8 cellular contexts compared by ENCODE assay signal in the genomic region with DNA sequence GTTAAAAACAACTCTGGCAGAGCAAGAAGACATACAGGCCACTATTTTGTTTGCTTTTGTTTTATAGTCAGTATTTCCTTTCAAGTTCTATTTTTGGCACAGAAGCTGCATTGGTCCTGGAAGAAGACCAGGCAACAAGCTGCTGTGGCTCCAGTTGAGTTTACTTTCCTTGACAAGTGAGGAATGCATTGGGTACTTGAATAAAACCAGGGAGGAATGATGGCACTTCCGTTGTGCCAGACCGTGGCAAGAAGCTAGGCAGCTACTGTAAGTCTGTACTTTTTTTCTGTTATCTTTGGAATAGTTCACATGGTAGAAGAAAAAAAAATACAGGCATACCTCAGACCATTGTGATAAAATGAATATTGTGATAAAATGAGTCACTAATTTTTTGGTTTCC.
DNase-seq lines count a peak whose midpoint lies in the region; ATAC-seq and TF ChIP-seq lines count a peak whose summit lies in the region.

No MANE protein-coding gene starts in this region.

- DNase-seq in AG04449 (ENCODE audit: low read depth, low spot score) (peak; percentile 67), HS-27A (ENCODE audit: low read depth) (peak; percentile 66), left colon (no peak), NCI-H524 (lab: John Stamatoyannopoulos, UW) (no peak), OCI-M2 (lab: John Stamatoyannopoulos, UW; ENCODE audit: unreplicated experiment) (no peak), G401 (ENCODE audit: low spot score) (no peak)
- DNase-seq in activated naive CD8-positive, alpha-beta T cell treated with anti-CD3 and anti-CD28 coated beads, Interleukin-2, amount 10 ng/mL, durations not matched to agents 7 days and 5 days: no peak

- H3K27me3 Mint-ChIP-seq in activated naive CD8-positive, alpha-beta T cell treated with anti-CD3 and anti-CD28 coated beads, Interleukin-2, amount 10 ng/mL, durations not matched to agents 7 days and 5 days: no peaks in the 10 kb centered on the region

- H3K4me1 Mint-ChIP-seq in activated naive CD8-positive, alpha-beta T cell treated with anti-CD3 and anti-CD28 coated beads, Interleukin-2, amount 10 ng/mL, durations not matched to agents 7 days and 5 days: peaks cover 38% of the 10 kb centered on the region

- intact Hi-C loops in left colon (cut with DNase I, micrococcal nuclease): no loop called here

- TF ChIP-seq CTCF in AG04449 (IDR thresholded peaks at IDR 0.05; ENCODE audit: insufficient read depth, low read length, missing control alignments): no peak

- CTCF ChIA-PET in AG04449 (lab: Yijun Ruan, JAX): interaction anchor here (0.7 kb wide), 1 partner anchor 42 kb away, joined by 3 read pairs; no protein-coding TSS in a partner anchor

- no peak overlapping the region for H3K4me3 Mint-ChIP-seq in activated naive CD8-positive, alpha-beta T cell treated with anti-CD3 and anti-CD28 coated beads, Interleukin-2, amount 10 ng/mL, durations not matched to agents 7 days and 5 days

- POLR2A ChIA-PET in AG04449 (lab: Yijun Ruan, JAX): interaction anchor here (1.4 kb wide), 1 partner anchor 66 kb away, joined by 5 read pairs; the partner anchor contains the start of gene NCOA3
- POLR2A ChIA-PET in activated naive CD8-positive, alpha-beta T cell treated with anti-CD3 and anti-CD28 coated beads, Interleukin-2, amount 10 ng/mL, durations not matched to agents 7 days and 5 days (lab: Charles Lee): interaction anchor here (1.0 kb wide), 1 partner anchor 42 kb away, joined by 3 read pairs; no protein-coding TSS in a partner anchor

- ATAC-seq in activated naive CD8-positive, alpha-beta T cell treated with anti-CD3 and anti-CD28 coated beads, Interleukin-2, amount 10 ng/mL, durations not matched to agents 7 days and 5 days (ENCODE audit: low read depth): no peak
- ATAC-seq in left colon (peak; percentile 75), GM18505 (IDR thresholded peaks at IDR 0.05; ENCODE audit: unreplicated experiment) (no peak)

- H3K36me3 Mint-ChIP-seq in activated naive CD8-positive, alpha-beta T cell treated with anti-CD3 and anti-CD28 coated beads, Interleukin-2, amount 10 ng/mL, durations not matched to agents 7 days and 5 days: peaks cover 41% of the 10 kb centered on the region

- no peak for TF ChIP-seq POLR2A in GM18505 (IDR thresholded peaks at IDR 0.05; ENCODE audit: borderline replicate concordance, extremely low read depth, insufficient read depth, insufficient read length)

- H3K27ac Mint-ChIP-seq in activated naive CD8-positive, alpha-beta T cell treated with anti-CD3 and anti-CD28 coated beads, Interleukin-2, amount 10 ng/mL, durations not matched to agents 7 days and 5 days: peak overlapping the region; percentile 25

- in situ Hi-C loops in G401 (cut with HindIII; ENCODE audit: low sequenced_read_pairs): no loop called here

- H3K4me3 ChIP-seq in AG04449 (ENCODE audit: low read depth, low read length): no peak overlapping the region

- peaks cover 2% of the 10 kb centered on the region for H3K9me3 Mint-ChIP-seq in activated naive CD8-positive, alpha-beta T cell treated with anti-CD3 and anti-CD28 coated beads, Interleukin-2, amount 10 ng/mL, durations not matched to agents 7 days and 5 days

Comparison
In these comparisons a context has a peak if more than half of its experiments do, and no peak if none do; other contexts are left out.
1. DNase-seq: peak in AG04449 (single experiment) and HS-27A (single experiment); none in activated naive CD8-positive, alpha-beta T cell treated with anti-CD3 and anti-CD28 coated beads, Interleukin-2, amount 10 ng/mL, durations not matched to agents 7 days and 5 days (single experiment), left colon (0 of 2), NCI-H524 (0 of 2), OCI-M2 (single experiment) and G401 (single experiment).